ENCODE assay signal across 13 cellular contexts in genomic region chr10:132845780-132846595, GRCh38.
"Had no signal": no experiment of that assay in that cellular context is flagged by ENCODE, and none has a peak within 500 bp of the region (broad histone marks: within the 10 kb centered on the region; RNA-seq: fewer than 3 reads in every experiment).

No MANE protein-coding gene starts in this region.

- DNase-seq: activated CD4-positive, alpha-beta T cell treated with anti-CD3 and anti-CD28 coated beads, Interleukin-2, amount 10 ng/mL, durations not matched to agents 7 days and 5 days; activated gamma-delta T cell; activated T-cell treated with anti-CD3 and anti-CD28 coated beads, Interleukin-2, amount 50 U/mL, for 4 hours; effector CD8-positive, alpha-beta T cell; stimulated activated CD4-positive, alpha-beta T cell treated with anti-CD3 and anti-CD28 coated beads, Interleukin-2, amount 100 ng/mL, for 48 hours; stimulated activated naive CD4-positive, alpha-beta T cell treated with Interleukin-2 at 50 U/mL for 16 hours; T-helper 17 cell had no signal

- H3K27ac Mint-ChIP-seq: activated CD4-positive, alpha-beta T cell treated with anti-CD3 and anti-CD28 coated beads, Interleukin-2, amount 10 ng/mL, durations not matched to agents 7 days and 5 days; memory B cell; nephron; T-helper 17 cell; WTC11 had no signal

- FAIRE-seq: bronchial epithelial cell, frontal cortex had no signal

- H3K27ac ChIP-seq: ascending aorta had no signal

- H3K4me3 ChIP-seq: ascending aorta had no signal

- H3K36me3 ChIP-seq: ascending aorta had no signal

- ATAC-seq: activated T-cell treated with anti-CD3 and anti-CD28 coated beads, Interleukin-2, amount 50 U/mL, for 4 hours; T-helper 17 cell; WTC11 had no signal

- H3K4me1 ChIP-seq: ascending aorta had no signal

- H3K4me3 Mint-ChIP-seq: activated CD4-positive, alpha-beta T cell treated with anti-CD3 and anti-CD28 coated beads, Interleukin-2, amount 10 ng/mL, durations not matched to agents 7 days and 5 days; activated T-cell treated with anti-CD3 and anti-CD28 coated beads, Interleukin-2, amount 50 U/mL, for 4 hours; memory B cell; nephron; T-helper 17 cell; WTC11 had no signal

- H3K27me3 ChIP-seq: ascending aorta had no signal
